8 cellular contexts compared by ENCODE assay signal in the genomic region with DNA sequence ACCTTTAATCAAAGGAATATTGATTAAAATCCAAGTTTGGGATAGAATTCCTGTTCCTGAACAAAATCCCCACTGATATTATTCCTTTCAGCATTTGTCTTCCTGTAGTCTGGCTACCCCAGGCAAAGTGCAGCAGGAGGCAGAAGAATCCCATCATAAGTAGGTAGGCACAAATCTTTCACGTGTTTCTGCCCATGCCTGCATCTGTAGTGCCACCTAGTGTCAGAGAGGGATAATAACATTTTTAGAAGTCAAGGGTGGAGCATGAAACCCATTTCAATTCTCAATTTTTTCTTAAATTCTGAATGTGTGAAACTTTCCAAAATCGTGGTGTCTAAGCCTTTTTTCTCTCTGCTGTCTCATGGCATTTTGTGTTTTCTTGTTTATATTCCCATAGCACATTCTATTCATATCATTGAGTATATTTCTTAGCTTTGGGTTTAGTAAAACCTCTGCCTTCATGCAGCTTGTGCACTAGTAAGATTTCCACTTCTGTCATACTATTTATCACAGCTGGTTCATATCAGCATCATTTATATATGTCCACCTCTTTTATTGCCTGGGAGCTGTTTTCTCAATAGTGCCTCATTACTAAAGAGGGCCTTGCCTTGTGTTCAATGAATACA. TPM values are rescaled to one million over a fixed set of nuclear protein-coding genes. Genes with fewer than 3 reads are reported as not detected.
DNase-seq lines count a peak whose midpoint lies in the region; ATAC-seq, FAIRE-seq and TF ChIP-seq lines count a peak whose summit lies in the region.

No MANE protein-coding gene starts in this region.

- H3K4me3 ChIP-seq in fibroblast of villous mesenchyme (ENCODE audit: low read depth, low read length), result no peak overlapping the region
- H3K4me3 ChIP-seq in pancreas, result no peak overlapping the region

- H3K27ac ChIP-seq in pancreas, result no peak overlapping the region

- no peaks in the 10 kb centered on the region for H3K36me3 Mint-ChIP-seq in activated CD8-positive, alpha-beta T cell treated with anti-CD3 and anti-CD28 coated beads, Interleukin-2, amount 10 ng/mL, durations not matched to agents 7 days and 5 days (ENCODE audit: low read depth)
- H3K36me3 Mint-ChIP-seq in stimulated activated memory B cell treated with anti-CD40 and anti-IgM and Interleukin-4, amounts not matched to agents 10 μg/mL and 1 μg/mL and 100 μg/mL, for 72 hours, result no peaks in the 10 kb centered on the region

- no peaks in the 10 kb centered on the region for H3K36me3 ChIP-seq in pancreas

- no peaks in the 10 kb centered on the region for H3K4me1 ChIP-seq in pancreas

- no peaks in the 10 kb centered on the region for H3K27me3 ChIP-seq in pancreas

- CTCF ChIA-PET in activated CD8-positive, alpha-beta T cell treated with anti-CD3 and anti-CD28 coated beads, Interleukin-2, amount 10 ng/mL, durations not matched to agents 7 days and 5 days (lab: Charles Lee), result interaction anchor here (0.8 to 1.8 kb wide), 8 partner anchors 9 to 420 kb away, joined by 3 to 12 read pairs (median 4); a partner anchor contains a TSS

- no peaks in the 10 kb centered on the region for H3K9me3 Mint-ChIP-seq in activated CD8-positive, alpha-beta T cell treated with anti-CD3 and anti-CD28 coated beads, Interleukin-2, amount 10 ng/mL, durations not matched to agents 7 days and 5 days (ENCODE audit: insufficient read depth)
- H3K9me3 Mint-ChIP-seq in stimulated activated memory B cell treated with anti-CD40 and anti-IgM and Interleukin-4, amounts not matched to agents 10 μg/mL and 1 μg/mL and 100 μg/mL, for 72 hours, result peaks cover 3% of the 10 kb centered on the region

- peaks cover 3% of the 10 kb centered on the region for H3K27me3 Mint-ChIP-seq in activated CD8-positive, alpha-beta T cell treated with anti-CD3 and anti-CD28 coated beads, Interleukin-2, amount 10 ng/mL, durations not matched to agents 7 days and 5 days (ENCODE audit: low read depth)
- H3K27me3 Mint-ChIP-seq in stimulated activated memory B cell treated with anti-CD40 and anti-IgM and Interleukin-4, amounts not matched to agents 10 μg/mL and 1 μg/mL and 100 μg/mL, for 72 hours, result peaks cover 18% of the 10 kb centered on the region

- TF ChIP-seq CTCF in fibroblast of villous mesenchyme (IDR thresholded peaks at IDR 0.05; ENCODE audit: insufficient read depth, low read depth, low read length) (peak; percentile 81), pancreas (IDR thresholded peaks at IDR 0.05) (peak; percentile 41 to 75 (median 72))

- FAIRE-seq in pancreas (lab: Jason Lieb, UNC), result no peak

- intact Hi-C loops in pancreas (cut with DNase I), result loop anchor here in 1 of 3 donors (10.0 kb wide), 1 partner anchor 266 kb away; no protein-coding TSS in a partner anchor

- POLR2A ChIA-PET in activated CD8-positive, alpha-beta T cell treated with anti-CD3 and anti-CD28 coated beads, Interleukin-2, amount 10 ng/mL, durations not matched to agents 7 days and 5 days (lab: Charles Lee), result no interaction called here

- DNase-seq in DMS53 (lab: John Stamatoyannopoulos, UW), result peak; percentile 93
- DNase-seq in NCI-H526 (lab: John Stamatoyannopoulos, UW), result peak; percentile 53 to 79
- DNase-seq in activated CD8-positive, alpha-beta T cell treated with anti-CD3 and anti-CD28 coated beads, Interleukin-2, amount 10 ng/mL, durations not matched to agents 7 days and 5 days, result peak; percentile 51
- DNase-seq in fibroblast of villous mesenchyme (ENCODE audit: low read depth), result peak; percentile 73
- DNase-seq in pancreas, result peak in 3 of 6 donors; percentile 17 to 35 (median 17)

- H3K4me1 Mint-ChIP-seq in activated CD8-positive, alpha-beta T cell treated with anti-CD3 and anti-CD28 coated beads, Interleukin-2, amount 10 ng/mL, durations not matched to agents 7 days and 5 days (ENCODE audit: low read depth), result no peaks in the 10 kb centered on the region
- no peaks in the 10 kb centered on the region for H3K4me1 Mint-ChIP-seq in stimulated activated memory B cell treated with anti-CD40 and anti-IgM and Interleukin-4, amounts not matched to agents 10 μg/mL and 1 μg/mL and 100 μg/mL, for 72 hours

- no peak overlapping the region for H3K27ac Mint-ChIP-seq in activated CD8-positive, alpha-beta T cell treated with anti-CD3 and anti-CD28 coated beads, Interleukin-2, amount 10 ng/mL, durations not matched to agents 7 days and 5 days
- no peak overlapping the region for H3K27ac Mint-ChIP-seq in stimulated activated memory B cell treated with anti-CD40 and anti-IgM and Interleukin-4, amounts not matched to agents 10 μg/mL and 1 μg/mL and 100 μg/mL, for 72 hours

- H3K9me3 ChIP-seq in pancreas, result no peaks in the 10 kb centered on the region

- 1% methylated on average over 2 of the region's 2 CpGs for WGBS in pancreas, 2 donors

- H3K4me3 Mint-ChIP-seq in activated CD8-positive, alpha-beta T cell treated with anti-CD3 and anti-CD28 coated beads, Interleukin-2, amount 10 ng/mL, durations not matched to agents 7 days and 5 days, result no peak overlapping the region
- no peak overlapping the region for H3K4me3 Mint-ChIP-seq in stimulated activated memory B cell treated with anti-CD40 and anti-IgM and Interleukin-4, amounts not matched to agents 10 μg/mL and 1 μg/mL and 100 μg/mL, for 72 hours

- ATAC-seq in GM19438 (IDR thresholded peaks at IDR 0.05; ENCODE audit: low read depth, unreplicated experiment), result peak; percentile 89
- peak; percentile 62 for ATAC-seq in HG03558 (IDR thresholded peaks at IDR 0.05; ENCODE audit: extremely low read depth, unreplicated experiment)
- peak; percentile 75 for ATAC-seq in activated CD8-positive, alpha-beta T cell treated with anti-CD3 and anti-CD28 coated beads, Interleukin-2, amount 10 ng/mL, durations not matched to agents 7 days and 5 days
- ATAC-seq in pancreas, result peak in 3 of 4 donors; percentile 89 to 95 (median 91)
- ATAC-seq in stimulated activated memory B cell treated with anti-CD40 and anti-IgM and Interleukin-4, amounts not matched to agents 10 μg/mL and 1 μg/mL and 100 μg/mL, for 72 hours, result no peak

RNA-seq across cellular contexts. Expression of a gene that starts 47.8 kb away (rescaled TPM):
- not detected for total RNA-seq in activated CD8-positive, alpha-beta T cell treated with anti-CD3 and anti-CD28 coated beads, Interleukin-2, amount 10 ng/mL, durations not matched to agents 7 days and 5 days
- total RNA-seq in fibroblast of villous mesenchyme (under 0.01 and 0.64 TPM in 2 replicates), pancreas (10 to 100 TPM in 1 of 6 donors, 1 to 10 TPM in 5; 2.0 to 10.4 (median 5.2) TPM)
- polyA plus RNA-seq in pancreas, result 1 to 10 TPM; 6.4 to 6.7 TPM

RNA-seq across cellular contexts. Expression of a gene that starts 53.3 kb away (rescaled TPM):
- total RNA-seq in activated CD8-positive, alpha-beta T cell treated with anti-CD3 and anti-CD28 coated beads, Interleukin-2, amount 10 ng/mL, durations not matched to agents 7 days and 5 days, result 1 to 10 TPM; 1.1 to 2.6 TPM
- total RNA-seq in fibroblast of villous mesenchyme (under 0.01 TPM in 2 replicates), pancreas (1 to 10 TPM in 1 of 6 donors, under 1 TPM in 4, not detected in 1; 0.28 to 2.6 (median 0.55) TPM)
- polyA plus RNA-seq in pancreas, result under 1 TPM; 0.11 to 0.19 TPM
